8 cellular contexts compared by ENCODE assay signal in genomic region chr11:62645660-62645933, GRCh38. TPM values are rescaled to one million over a fixed set of nuclear protein-coding genes. Genes with fewer than 3 reads are reported as not detected.
DNase-seq lines count a peak whose midpoint lies in the region; ATAC-seq and TF ChIP-seq lines count a peak whose summit lies in the region.

No MANE protein-coding gene starts in this region.

- BruUV-seq in Caco-2 (replicated peaks; lab: Mats Ljungman, UMichigan), result no TSS peak

- H3K4me1 ChIP-seq in Caco-2 (peaks cover 21% of the 10 kb centered on the region), NT2/D1 (ENCODE audit: insufficient read depth, insufficient read length) (peaks cover 6% of the 10 kb centered on the region), neuron (ENCODE audit: insufficient read depth, low read length) (peaks cover 14% of the 10 kb centered on the region)

- ATAC-seq in effector memory CD8-positive, alpha-beta T cell (replicated peaks), result no peak
- ATAC-seq in HG03521 (IDR thresholded peaks at IDR 0.05; ENCODE audit: unreplicated experiment), result no peak

- no peaks in the 10 kb centered on the region for H3K9me3 ChIP-seq in Caco-2
- no peaks in the 10 kb centered on the region for H3K9me3 ChIP-seq in NT2/D1 (ENCODE audit: insufficient read depth, low read length)
- no peaks in the 10 kb centered on the region for H3K9me3 ChIP-seq in neuron (ENCODE audit: low read length)

- H3K4me3 Mint-ChIP-seq in Caco-2 (ENCODE audit: unreplicated experiment), result peak overlapping the region; percentile 91
- peak overlapping the region; percentile 86 to 93 for H3K4me3 Mint-ChIP-seq in effector memory CD8-positive, alpha-beta T cell

- CTCF ChIA-PET in Caco-2 (lab: Charles Lee), result interaction anchor here (0.7 to 1.6 kb wide), 2 partner anchors 54 to 108 kb away, joined by 4 to 11 read pairs; partner anchors contain the start of genes TUT1 and ZBTB3

- peaks cover 5% of the 10 kb centered on the region for H3K4me1 Mint-ChIP-seq in Caco-2 (ENCODE audit: low read depth, unreplicated experiment)
- H3K4me1 Mint-ChIP-seq in effector memory CD8-positive, alpha-beta T cell (ENCODE audit: low read depth in 2 of 2), result peaks cover 9 to 15% of the 10 kb centered on the region in 2 donors

- peak overlapping the region; percentile 66 for H3K4me3 ChIP-seq in Caco-2 (ENCODE audit: low read depth, low read length)
- peak overlapping the region; percentile 93 for H3K4me3 ChIP-seq in NT2/D1 (ENCODE audit: insufficient read length, low read depth)
- H3K4me3 ChIP-seq in neuron (ENCODE audit: low read length), result peak overlapping the region; percentile 77

- intact Hi-C loops in Caco-2 (cut with micrococcal nuclease; ENCODE audit: unreplicated experiment), result loop anchor here (5.0 kb wide), 1 partner anchor 33 kb away; the partner anchor contains the start of genes EML3 and ROM1

- no peaks in the 10 kb centered on the region for H3K9me3 Mint-ChIP-seq in Caco-2 (ENCODE audit: unreplicated experiment)
- H3K9me3 Mint-ChIP-seq in effector memory CD8-positive, alpha-beta T cell, result no peaks in the 10 kb centered on the region

- no peak overlapping the region for H2AFZ ChIP-seq in neuron (ENCODE audit: low read depth, low read length)

- POLR2A ChIA-PET in Caco-2 (lab: Charles Lee), result interaction anchor here (0.6 to 4.5 kb wide), 8 partner anchors 19 to 116 kb away, joined by 3 to 43 read pairs (median 6); partner anchors contain the start of genes C11orf98, CSKMT, LBHD1 and MTA2

- H3K27me3 Mint-ChIP-seq in Caco-2 (ENCODE audit: insufficient read depth, unreplicated experiment), result no peaks in the 10 kb centered on the region
- no peaks in the 10 kb centered on the region for H3K27me3 Mint-ChIP-seq in effector memory CD8-positive, alpha-beta T cell

- H3K27ac Mint-ChIP-seq in Caco-2 (ENCODE audit: unreplicated experiment), result peak overlapping the region; percentile 91
- H3K27ac Mint-ChIP-seq in effector memory CD8-positive, alpha-beta T cell, result peak overlapping the region; percentile 86 to 96

- peak overlapping the region; percentile 98 for H3K9ac ChIP-seq in NT2/D1 (ENCODE audit: insufficient read length, low read depth)

- TF ChIP-seq CTCF in Caco-2 (IDR thresholded peaks at IDR 0.05; ENCODE audit: insufficient read depth in 1 of 2, low read depth in 1 of 2, low read length in 1 of 2, severe bottlenecking in 1 of 2, unreplicated experiment in 1 of 2), result no peak

- H3K36me3 Mint-ChIP-seq in Caco-2 (ENCODE audit: insufficient read depth, unreplicated experiment), result peaks cover 69% of the 10 kb centered on the region
- peaks cover 35% of the 10 kb centered on the region for H3K36me3 Mint-ChIP-seq in effector memory CD8-positive, alpha-beta T cell (ENCODE audit: insufficient read depth)

- DNase-seq in Caco-2 (no peak), NT2/D1 (ENCODE audit: low read depth, low spot score) (no peak), COLO668 (lab: John Stamatoyannopoulos, UW; ENCODE audit: unreplicated experiment) (no peak), DMS79 treated with DMSO at 0.1 percent for 48 hours (lab: John Stamatoyannopoulos, UW) (no peak), cerebellum (ENCODE audit: low spot score) (no peak)
- DNase-seq in effector memory CD8-positive, alpha-beta T cell, result no peak

- no peaks in the 10 kb centered on the region for H3K27me3 ChIP-seq in Caco-2 (replicated peaks; ENCODE audit: control insufficient read depth, insufficient read depth, low read length)
- no peaks in the 10 kb centered on the region for H3K27me3 ChIP-seq in NT2/D1 (ENCODE audit: insufficient read depth, insufficient read length)
- no peaks in the 10 kb centered on the region for H3K27me3 ChIP-seq in neuron (ENCODE audit: insufficient read depth, low read length)

- H3K36me3 ChIP-seq in Caco-2 (ENCODE audit: control insufficient read depth, insufficient read depth, low read length) (peaks cover 5% of the 10 kb centered on the region), NT2/D1 (ENCODE audit: insufficient read depth, insufficient read length, low read length) (peaks cover 60% of the 10 kb centered on the region), neuron (ENCODE audit: insufficient read depth, low read length) (peaks cover 43% of the 10 kb centered on the region)

RNA-seq across cellular contexts. Expression of gene GANAB, which starts 0.8 kb away (rescaled TPM):
- total RNA-seq in Caco-2 (2022) (414 and 442 TPM in 2 replicates), cerebellum (67.4 TPM)

RNA-seq across cellular contexts. Expression of gene INTS5, which starts 7.5 kb away (rescaled TPM):
- total RNA-seq in Caco-2 (2022) (22.2 TPM in 2 replicates), cerebellum (12.6 TPM)

RNA-seq across cellular contexts. Expression of gene C11orf98, which starts 19.4 kb away (rescaled TPM):
- 115 and 123 TPM in 2 replicates for total RNA-seq in Caco-2 (2022)
- total RNA-seq in cerebellum, result 14.1 TPM

RNA-seq across cellular contexts. Expression of gene CSKMT, which starts 19.5 kb away (rescaled TPM):
- 38.2 and 40.1 TPM in 2 replicates for total RNA-seq in Caco-2 (2022)
- 9.6 TPM for total RNA-seq in cerebellum

RNA-seq across cellular contexts. Expression of gene B3GAT3, which starts 23.8 kb away (rescaled TPM):
- 37.2 and 37.6 TPM in 2 replicates for total RNA-seq in Caco-2 (2022)
- 12.8 TPM for total RNA-seq in cerebellum
